In the genomic region with DNA sequence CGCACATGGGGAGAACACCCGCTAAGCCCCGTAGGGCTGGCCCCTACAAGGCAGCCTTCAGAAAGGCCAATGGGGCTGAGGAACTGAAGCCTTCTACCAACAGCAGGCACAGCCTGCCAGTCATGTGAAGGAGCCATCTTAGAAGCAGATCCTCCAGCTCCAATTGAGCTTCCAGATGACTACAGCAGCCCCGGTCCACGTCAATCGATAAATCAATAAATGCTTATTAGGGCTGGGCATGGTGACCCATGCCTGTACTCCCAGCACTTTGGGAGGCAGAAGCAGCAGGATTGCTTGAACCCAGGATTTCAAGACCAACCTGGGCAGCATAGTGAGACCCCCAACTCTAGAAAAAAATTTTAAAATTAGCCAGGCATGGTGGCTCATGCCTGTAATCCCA, we compare ENCODE assay signal across 1 cellular context.
TF ChIP-seq lines count a peak whose summit lies in the region.

No MANE protein-coding gene starts in this region.

TF ChIP-seq in GM23338, 12 proteins besides CTCF, POLR2A, EP300 and RAD21 (continued from another document):
- TF ChIP-seq, protein P1, sequence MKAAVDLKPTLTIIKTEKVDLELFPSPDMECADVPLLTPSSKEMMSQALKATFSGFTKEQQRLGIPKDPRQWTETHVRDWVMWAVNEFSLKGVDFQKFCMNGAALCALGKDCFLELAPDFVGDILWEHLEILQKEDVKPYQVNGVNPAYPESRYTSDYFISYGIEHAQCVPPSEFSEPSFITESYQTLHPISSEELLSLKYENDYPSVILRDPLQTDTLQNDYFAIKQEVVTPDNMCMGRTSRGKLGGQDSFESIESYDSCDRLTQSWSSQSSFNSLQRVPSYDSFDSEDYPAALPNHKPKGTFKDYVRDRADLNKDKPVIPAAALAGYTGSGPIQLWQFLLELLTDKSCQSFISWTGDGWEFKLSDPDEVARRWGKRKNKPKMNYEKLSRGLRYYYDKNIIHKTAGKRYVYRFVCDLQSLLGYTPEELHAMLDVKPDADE (IDR thresholded peaks at IDR 0.05) = no peak
- TF ChIP-seq ZNF331 (CRISPR knock-in tag; IDR thresholded peaks at IDR 0.05; ENCODE audit: low read depth) (no peak), STAT1 (IDR thresholded peaks at IDR 0.05; ENCODE audit: unreplicated experiment) (no peak), CREB1 (CRISPR knock-in tag; IDR thresholded peaks at IDR 0.05; ENCODE audit: low read depth) (no peak), EZH2 (IDR thresholded peaks at IDR 0.05; ENCODE audit: low read depth, unreplicated experiment) (no peak), JUNB (IDR thresholded peaks at IDR 0.05; ENCODE audit: unreplicated experiment) (no peak), EZH2phosphoT487 (IDR thresholded peaks at IDR 0.05; ENCODE audit: unreplicated experiment) (no peak)
- TF ChIP-seq, protein P2, sequence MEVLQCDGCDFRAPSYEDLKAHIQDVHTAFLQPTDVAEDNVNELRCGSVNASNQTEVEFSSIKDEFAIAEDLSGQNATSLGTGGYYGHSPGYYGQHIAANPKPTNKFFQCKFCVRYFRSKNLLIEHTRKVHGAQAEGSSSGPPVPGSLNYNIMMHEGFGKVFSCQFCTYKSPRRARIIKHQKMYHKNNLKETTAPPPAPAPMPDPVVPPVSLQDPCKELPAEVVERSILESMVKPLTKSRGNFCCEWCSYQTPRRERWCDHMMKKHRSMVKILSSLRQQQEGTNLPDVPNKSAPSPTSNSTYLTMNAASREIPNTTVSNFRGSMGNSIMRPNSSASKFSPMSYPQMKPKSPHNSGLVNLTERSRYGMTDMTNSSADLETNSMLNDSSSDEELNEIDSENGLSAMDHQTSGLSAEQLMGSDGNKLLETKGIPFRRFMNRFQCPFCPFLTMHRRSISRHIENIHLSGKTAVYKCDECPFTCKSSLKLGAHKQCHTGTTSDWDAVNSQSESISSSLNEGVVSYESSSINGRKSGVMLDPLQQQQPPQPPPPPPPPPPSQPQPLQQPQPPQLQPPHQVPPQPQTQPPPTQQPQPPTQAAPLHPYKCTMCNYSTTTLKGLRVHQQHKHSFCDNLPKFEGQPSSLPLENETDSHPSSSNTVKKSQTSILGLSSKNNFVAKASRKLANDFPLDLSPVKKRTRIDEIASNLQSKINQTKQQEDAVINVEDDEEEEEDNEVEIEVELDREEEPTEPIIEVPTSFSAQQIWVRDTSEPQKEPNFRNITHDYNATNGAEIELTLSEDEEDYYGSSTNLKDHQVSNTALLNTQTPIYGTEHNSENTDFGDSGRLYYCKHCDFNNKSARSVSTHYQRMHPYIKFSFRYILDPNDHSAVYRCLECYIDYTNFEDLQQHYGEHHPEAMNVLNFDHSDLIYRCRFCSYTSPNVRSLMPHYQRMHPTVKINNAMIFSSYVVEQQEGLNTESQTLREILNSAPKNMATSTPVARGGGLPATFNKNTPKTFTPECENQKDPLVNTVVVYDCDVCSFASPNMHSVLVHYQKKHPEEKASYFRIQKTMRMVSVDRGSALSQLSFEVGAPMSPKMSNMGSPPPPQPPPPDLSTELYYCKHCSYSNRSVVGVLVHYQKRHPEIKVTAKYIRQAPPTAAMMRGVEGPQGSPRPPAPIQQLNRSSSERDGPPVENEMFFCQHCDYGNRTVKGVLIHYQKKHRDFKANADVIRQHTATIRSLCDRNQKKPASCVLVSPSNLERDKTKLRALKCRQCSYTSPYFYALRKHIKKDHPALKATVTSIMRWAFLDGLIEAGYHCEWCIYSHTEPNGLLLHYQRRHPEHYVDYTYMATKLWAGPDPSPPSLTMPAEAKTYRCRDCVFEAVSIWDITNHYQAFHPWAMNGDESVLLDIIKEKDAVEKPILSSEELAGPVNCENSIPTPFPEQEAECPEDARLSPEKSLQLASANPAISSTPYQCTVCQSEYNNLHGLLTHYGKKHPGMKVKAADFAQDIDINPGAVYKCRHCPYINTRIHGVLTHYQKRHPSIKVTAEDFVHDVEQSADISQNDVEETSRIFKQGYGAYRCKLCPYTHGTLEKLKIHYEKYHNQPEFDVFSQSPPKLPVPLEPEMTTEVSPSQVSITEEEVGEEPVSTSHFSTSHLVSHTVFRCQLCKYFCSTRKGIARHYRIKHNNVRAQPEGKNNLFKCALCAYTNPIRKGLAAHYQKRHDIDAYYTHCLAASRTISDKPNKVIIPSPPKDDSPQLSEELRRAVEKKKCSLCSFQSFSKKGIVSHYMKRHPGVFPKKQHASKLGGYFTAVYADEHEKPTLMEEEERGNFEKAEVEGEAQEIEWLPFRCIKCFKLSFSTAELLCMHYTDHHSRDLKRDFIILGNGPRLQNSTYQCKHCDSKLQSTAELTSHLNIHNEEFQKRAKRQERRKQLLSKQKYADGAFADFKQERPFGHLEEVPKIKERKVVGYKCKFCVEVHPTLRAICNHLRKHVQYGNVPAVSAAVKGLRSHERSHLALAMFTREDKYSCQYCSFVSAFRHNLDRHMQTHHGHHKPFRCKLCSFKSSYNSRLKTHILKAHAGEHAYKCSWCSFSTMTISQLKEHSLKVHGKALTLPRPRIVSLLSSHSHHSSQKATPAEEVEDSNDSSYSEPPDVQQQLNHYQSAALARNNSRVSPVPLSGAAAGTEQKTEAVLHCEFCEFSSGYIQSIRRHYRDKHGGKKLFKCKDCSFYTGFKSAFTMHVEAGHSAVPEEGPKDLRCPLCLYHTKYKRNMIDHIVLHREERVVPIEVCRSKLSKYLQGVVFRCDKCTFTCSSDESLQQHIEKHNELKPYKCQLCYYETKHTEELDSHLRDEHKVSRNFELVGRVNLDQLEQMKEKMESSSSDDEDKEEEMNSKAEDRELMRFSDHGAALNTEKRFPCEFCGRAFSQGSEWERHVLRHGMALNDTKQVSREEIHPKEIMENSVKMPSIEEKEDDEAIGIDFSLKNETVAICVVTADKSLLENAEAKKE (CRISPR knock-in tag; IDR thresholded peaks at IDR 0.05) = no peak
- TF ChIP-seq, protein P3, sequence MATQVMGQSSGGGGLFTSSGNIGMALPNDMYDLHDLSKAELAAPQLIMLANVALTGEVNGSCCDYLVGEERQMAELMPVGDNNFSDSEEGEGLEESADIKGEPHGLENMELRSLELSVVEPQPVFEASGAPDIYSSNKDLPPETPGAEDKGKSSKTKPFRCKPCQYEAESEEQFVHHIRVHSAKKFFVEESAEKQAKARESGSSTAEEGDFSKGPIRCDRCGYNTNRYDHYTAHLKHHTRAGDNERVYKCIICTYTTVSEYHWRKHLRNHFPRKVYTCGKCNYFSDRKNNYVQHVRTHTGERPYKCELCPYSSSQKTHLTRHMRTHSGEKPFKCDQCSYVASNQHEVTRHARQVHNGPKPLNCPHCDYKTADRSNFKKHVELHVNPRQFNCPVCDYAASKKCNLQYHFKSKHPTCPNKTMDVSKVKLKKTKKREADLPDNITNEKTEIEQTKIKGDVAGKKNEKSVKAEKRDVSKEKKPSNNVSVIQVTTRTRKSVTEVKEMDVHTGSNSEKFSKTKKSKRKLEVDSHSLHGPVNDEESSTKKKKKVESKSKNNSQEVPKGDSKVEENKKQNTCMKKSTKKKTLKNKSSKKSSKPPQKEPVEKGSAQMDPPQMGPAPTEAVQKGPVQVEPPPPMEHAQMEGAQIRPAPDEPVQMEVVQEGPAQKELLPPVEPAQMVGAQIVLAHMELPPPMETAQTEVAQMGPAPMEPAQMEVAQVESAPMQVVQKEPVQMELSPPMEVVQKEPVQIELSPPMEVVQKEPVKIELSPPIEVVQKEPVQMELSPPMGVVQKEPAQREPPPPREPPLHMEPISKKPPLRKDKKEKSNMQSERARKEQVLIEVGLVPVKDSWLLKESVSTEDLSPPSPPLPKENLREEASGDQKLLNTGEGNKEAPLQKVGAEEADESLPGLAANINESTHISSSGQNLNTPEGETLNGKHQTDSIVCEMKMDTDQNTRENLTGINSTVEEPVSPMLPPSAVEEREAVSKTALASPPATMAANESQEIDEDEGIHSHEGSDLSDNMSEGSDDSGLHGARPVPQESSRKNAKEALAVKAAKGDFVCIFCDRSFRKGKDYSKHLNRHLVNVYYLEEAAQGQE (IDR thresholded peaks at IDR 0.05; ENCODE audit: unreplicated experiment) = no peak
